22 cellular contexts compared by ENCODE assay signal in genomic region chr12:76622915-76623314, GRCh38.
"Had no signal": no experiment of that assay in that cellular context is flagged by ENCODE, and none has a peak within 500 bp of the region (broad histone marks: within the 10 kb centered on the region; RNA-seq: fewer than 3 reads in every experiment).

No MANE protein-coding gene starts in this region.

- H3K4me1 ChIP-seq: prostate gland, tibial artery had no signal

- H3K27ac ChIP-seq: dorsolateral prefrontal cortex, neural progenitor cell, parathyroid adenoma, prostate gland, right atrium auricular region, sigmoid colon, stomach, tibial artery, upper lobe of left lung had no signal

- H3K4me2 ChIP-seq: neural progenitor cell had no signal

- DNase-seq: dorsolateral prefrontal cortex; effector CD4-positive, alpha-beta T cell; mesendoderm; midbrain; naive thymus-derived CD4-positive, alpha-beta T cell; sigmoid colon; stimulated activated CD4-positive, alpha-beta T cell treated with anti-CD3 and anti-CD28 coated beads, Interleukin-2, amount 100 ng/mL, for 24 hours; stimulated activated CD4-positive, alpha-beta T cell treated with anti-CD3 and anti-CD28 coated beads, Interleukin-4, amount 100 ng/mL, for 24 hours; stimulated activated naive CD4-positive, alpha-beta T cell treated with Interleukin-2 at 50 U/mL for 16 hours; stomach; tibial artery; upper lobe of left lung had no signal

- ATAC-seq: naive thymus-derived CD4-positive, alpha-beta T cell; stimulated activated effector memory CD8-positive, alpha-beta T cell treated with anti-CD3 and anti-CD28 coated beads, Interleukin-12 subunit alpha, Interleukin-12 subunit beta, amount 100 ng/mL, for 72 hours had no signal

- H2AFZ ChIP-seq: parathyroid adenoma had no signal

- H3K27me3 ChIP-seq: dorsolateral prefrontal cortex, neural progenitor cell, right atrium auricular region, sigmoid colon, stomach, tibial artery, upper lobe of left lung had no signal

- H3K36me3 ChIP-seq: neural progenitor cell, prostate gland, right atrium auricular region, sigmoid colon, stomach, tibial artery, upper lobe of left lung had no signal

- FAIRE-seq: colon, frontal cortex, keratinocyte, urothelium cell line had no signal

- H3K4me3 ChIP-seq: dorsolateral prefrontal cortex, lung, neural progenitor cell, prostate gland, right atrium auricular region, sigmoid colon, stomach, tibial artery, upper lobe of left lung had no signal

- H3K9ac ChIP-seq: neural progenitor cell, parathyroid adenoma had no signal

- H3K79me2 ChIP-seq: parathyroid adenoma had no signal

- H3K9me3 ChIP-seq: prostate gland, right atrium auricular region, sigmoid colon, stomach, tibial artery, upper lobe of left lung had no signal
